Comparison of ENCODE assay signal across 20 cellular contexts in the genomic region with DNA sequence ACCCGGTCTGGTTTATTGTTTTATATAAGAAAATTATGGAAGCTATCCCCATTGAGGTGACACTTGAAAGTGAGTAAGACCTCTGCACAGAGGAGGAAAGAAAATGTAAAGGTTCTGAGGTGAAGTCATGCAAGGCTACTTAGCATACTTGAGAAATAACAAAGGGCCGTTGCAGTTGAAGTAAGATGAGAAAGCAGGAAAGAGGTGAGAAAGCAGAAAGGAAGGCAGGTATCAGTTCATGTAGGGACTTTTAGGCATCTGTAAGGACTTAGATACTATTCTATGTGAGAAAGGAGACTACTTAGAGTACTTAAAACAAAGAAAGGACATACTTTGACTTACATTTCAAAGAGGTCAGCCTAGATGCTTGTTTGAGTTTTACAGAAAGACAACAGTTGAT.
DNase-seq lines count a peak whose midpoint lies in the region; ATAC-seq and TF ChIP-seq lines count a peak whose summit lies in the region.
"Had no signal": no experiment of that assay in that cellular context is flagged by ENCODE, and none has a peak within 500 bp of the region (broad histone marks: within the 10 kb centered on the region; RNA-seq: fewer than 3 reads in every experiment).

No MANE protein-coding gene starts in this region.

- H3K36me3 Mint-ChIP-seq in H9 (ENCODE audit: insufficient read depth in 1 of 3, low read depth in 3 of 3) (no peaks in the 10 kb centered on the region), WTC11 (no peaks in the 10 kb centered on the region)
- H3K36me3 Mint-ChIP-seq: CD4-positive, CD25-positive, alpha-beta regulatory T cell had no signal

- H3K36me3 ChIP-seq in mesendoderm (ENCODE audit: control insufficient read depth, insufficient read depth, low read length), result no peaks in the 10 kb centered on the region
- H3K36me3 ChIP-seq: BLaER1, MG63, Peyer's patch had no signal

- peaks cover 12 to 17% of the 10 kb centered on the region in 2 experiments for H3K4me1 Mint-ChIP-seq in H9
- peaks cover 21% of the 10 kb centered on the region for H3K4me1 Mint-ChIP-seq in WTC11
- H3K4me1 Mint-ChIP-seq: CD4-positive, CD25-positive, alpha-beta regulatory T cell had no signal

- no peak overlapping the region for H2BK120ac ChIP-seq in H9 (ENCODE audit: low read depth, low read length, poor library complexity, severe bottlenecking)
- H2BK120ac ChIP-seq in mesendoderm (ENCODE audit: low read depth, low read length), result no peak overlapping the region

- H2BK20ac ChIP-seq in H9 (ENCODE audit: low read depth, low read length, poor library complexity, severe bottlenecking), result no peak overlapping the region

- ATAC-seq in WTC11, result peak; percentile 91
- ATAC-seq in GM19467 (IDR thresholded peaks at IDR 0.05; ENCODE audit: unreplicated experiment), result no peak
- no peak for ATAC-seq in HG02981 (IDR thresholded peaks at IDR 0.05; ENCODE audit: unreplicated experiment)

- no peaks in the 10 kb centered on the region for H4K20me1 ChIP-seq in H9 (ENCODE audit: control insufficient read depth, insufficient read depth, insufficient read length)
- H4K20me1 ChIP-seq: BLaER1 had no signal

- H3K4me2 ChIP-seq in H9 (ENCODE audit: insufficient read depth, insufficient read length, low read length) (no peak overlapping the region), mesendoderm (ENCODE audit: low read length) (no peak overlapping the region)
- H3K4me2 ChIP-seq: BLaER1 had no signal

- no peak overlapping the region for H4K8ac ChIP-seq in H9 (replicated peaks; ENCODE audit: insufficient read length, low read depth, low read length)
- no peak overlapping the region for H4K8ac ChIP-seq in mesendoderm (ENCODE audit: low read depth, low read length)

- H3K27ac Mint-ChIP-seq in H9 (peak overlapping the region in 2 of 3 experiments; percentile 49 to 73; a peak in 2 of 7 replicates), WTC11 (peak overlapping the region; percentile 67)

- H2BK5ac ChIP-seq in H9 (ENCODE audit: insufficient read length, low read length) (no peak overlapping the region), mesendoderm (ENCODE audit: low read length) (no peak overlapping the region)

- H2BK12ac ChIP-seq in H9 (ENCODE audit: insufficient read length, low read depth, low read length), result no peak overlapping the region

- H3K27me3 Mint-ChIP-seq in H9 (ENCODE audit: low read depth) (peaks cover 3% of the 10 kb centered on the region), WTC11 (ENCODE audit: low read depth) (no peaks in the 10 kb centered on the region)
- H3K27me3 Mint-ChIP-seq: CD4-positive, CD25-positive, alpha-beta regulatory T cell had no signal

- H3K4ac ChIP-seq in H9 (ENCODE audit: low read depth, low read length) (no peak overlapping the region), mesendoderm (ENCODE audit: low read depth, low read length) (peak overlapping the region; percentile 36)

- no peaks in the 10 kb centered on the region for H3K9me3 Mint-ChIP-seq in H9
- H3K9me3 Mint-ChIP-seq in WTC11, result no peaks in the 10 kb centered on the region

- POLR2A ChIA-PET in WTC11 (lab: Charles Lee), result no interaction called here

- H3K56ac ChIP-seq in H9 (ENCODE audit: insufficient read length, low read depth, low read length) (no peak overlapping the region), mesendoderm (ENCODE audit: low read length) (no peak overlapping the region)

- H3K18ac ChIP-seq in H9 (ENCODE audit: insufficient read length, low read depth, low read length) (no peak overlapping the region), mesendoderm (ENCODE audit: low read length) (peak overlapping the region; percentile 28)

- H3K14ac ChIP-seq in H9 (ENCODE audit: insufficient read depth, low read length), result no peak overlapping the region

- H2BK15ac ChIP-seq in H9 (ENCODE audit: low read depth, low read length) (no peak overlapping the region), mesendoderm (replicated peaks; ENCODE audit: low read depth) (no peak overlapping the region)

- H3K4me1 ChIP-seq in H9 (ENCODE audit: insufficient read depth, low read length) (peaks cover 3% of the 10 kb centered on the region; the same call in 1 of the 2 replicates), mesendoderm (ENCODE audit: control insufficient read depth, low read depth, low read length) (no peaks in the 10 kb centered on the region)
- H3K4me1 ChIP-seq: BLaER1, Peyer's patch had no signal

- H3K9ac ChIP-seq in H9 (ENCODE audit: extremely low read depth, insufficient read length, low read length) (no peak overlapping the region), mesendoderm (ENCODE audit: low read length) (no peak overlapping the region)
- H3K9ac ChIP-seq: BLaER1 had no signal

- CTCF ChIA-PET in WTC11 (lab: Charles Lee), result no interaction called here

- WGBS in H9 (ENCODE audit: extremely low coverage, insufficient read length, low lambda C conversion rate), result no CpG with 5 or more reads among the region's 2 CpGs
- WGBS in mesendoderm (ENCODE audit: extremely low coverage, insufficient coverage, low lambda C conversion rate), result no CpG with 5 or more reads among the region's 2 CpGs

- no peak overlapping the region for H3K4me3 ChIP-seq in mesendoderm (ENCODE audit: low read length)
- H3K4me3 ChIP-seq: BLaER1, MG63, Peyer's patch, SK-N-MC had no signal

- no peaks in the 10 kb centered on the region for H3K79me1 ChIP-seq in H9 (ENCODE audit: insufficient read depth, low read depth, low read length, poor library complexity, severe bottlenecking)
- no peaks in the 10 kb centered on the region for H3K79me1 ChIP-seq in mesendoderm (ENCODE audit: low read length)

- no peak overlapping the region for H3T11ph ChIP-seq in H9 (ENCODE audit: low read length)

- H4K5ac ChIP-seq in H9 (ENCODE audit: insufficient read length, low read depth, low read length) (no peak overlapping the region), mesendoderm (ENCODE audit: low read length) (no peak overlapping the region)

- H2AK5ac ChIP-seq in H9 (ENCODE audit: insufficient read length, low read length) (no peak overlapping the region), mesendoderm (ENCODE audit: low read length) (no peak overlapping the region)

- H3K27me3 ChIP-seq in H9 (ENCODE audit: insufficient read depth, low read length) (no peaks in the 10 kb centered on the region), mesendoderm (ENCODE audit: insufficient read depth, low read length, poor library complexity) (no peaks in the 10 kb centered on the region)
- H3K27me3 ChIP-seq: BLaER1, MG63, Peyer's patch had no signal

- DNase-seq in H9 (no peak), WTC11 (ENCODE audit: low spot score) (no peak), iPS DF 19.7 (ENCODE audit: low read depth, low spot score) (peak; percentile 68), mesendoderm (peak; percentile 62), HuH-7.5 (ENCODE audit: low spot score) (no peak), posterior cingulate gyrus (no peak)
- DNase-seq: CD4-positive, CD25-positive, alpha-beta regulatory T cell; IMR-90; KG1; MG63; NCI-H1105 treated with DMSO at 0.1 percent for 48 hours; NCI-H2029; NCI-H2227 treated with DMSO at 0.1 percent for 48 hours; NCI-H526 treated with DMSO at 0.1 percent for 48 hours; Peyer's patch; SIG-M5 had no signal

- H4K91ac ChIP-seq in H9 (ENCODE audit: insufficient read length, low read depth, low read length), result no peak overlapping the region

- H3K4me3 Mint-ChIP-seq in H9 (no peak overlapping the region), WTC11 (no peak overlapping the region)
- H3K4me3 Mint-ChIP-seq: CD4-positive, CD25-positive, alpha-beta regulatory T cell had no signal

- TF ChIP-seq CTCF in H9 (conservative IDR thresholded peaks at IDR 0.05) (no peak), WTC11 (IDR thresholded peaks at IDR 0.05) (no peak)

- intact Hi-C loops in posterior cingulate gyrus (cut with DNase I), result no loop called here

- H3K9me3 ChIP-seq in H9 (ENCODE audit: control insufficient read depth, low read depth, low read length), result no peaks in the 10 kb centered on the region
- H3K9me3 ChIP-seq: BLaER1, MG63, Peyer's patch had no signal

- H3K23ac ChIP-seq in H9 (ENCODE audit: insufficient read length, low read depth, low read length) (no peak overlapping the region), mesendoderm (ENCODE audit: low read length) (no peak overlapping the region)

- H3K79me2 ChIP-seq in H9 (ENCODE audit: insufficient read depth, low read length) (no peaks in the 10 kb centered on the region), mesendoderm (ENCODE audit: control insufficient read depth, insufficient read depth, low read length) (no peaks in the 10 kb centered on the region)

- H3K23me2 ChIP-seq in H9 (ENCODE audit: insufficient read length, low read depth, low read length, poor library complexity, severe bottlenecking), result no peaks in the 10 kb centered on the region

- H3K27ac ChIP-seq in H9 (ENCODE audit: insufficient read length, low read depth, low read length), result no peak overlapping the region
- no peak overlapping the region for H3K27ac ChIP-seq in mesendoderm (ENCODE audit: low read depth, low read length)
- H3K27ac ChIP-seq: BLaER1, Peyer's patch, SK-N-MC had no signal

- H2AFZ ChIP-seq in H9 (ENCODE audit: low read length), result no peak overlapping the region

TF ChIP-seq in WTC11, 78 proteins besides CTCF, POLR2A, EP300 and RAD21 (continues in another document):
- no peak for TF ChIP-seq FOXJ3 (CRISPR knock-in tag; IDR thresholded peaks at IDR 0.05; ENCODE audit: borderline replicate concordance)

Comparison
In these comparisons a context has a peak if more than half of its experiments do, and no peak if none do; other contexts are left out.
1. DNase-seq: peak in iPS DF 19.7 (single experiment) and mesendoderm (single experiment); none in H9 (single experiment), WTC11 (single experiment), HuH-7.5 (single experiment) and posterior cingulate gyrus (0 of 10).